8 cellular contexts compared by ENCODE assay signal in the genomic region with DNA sequence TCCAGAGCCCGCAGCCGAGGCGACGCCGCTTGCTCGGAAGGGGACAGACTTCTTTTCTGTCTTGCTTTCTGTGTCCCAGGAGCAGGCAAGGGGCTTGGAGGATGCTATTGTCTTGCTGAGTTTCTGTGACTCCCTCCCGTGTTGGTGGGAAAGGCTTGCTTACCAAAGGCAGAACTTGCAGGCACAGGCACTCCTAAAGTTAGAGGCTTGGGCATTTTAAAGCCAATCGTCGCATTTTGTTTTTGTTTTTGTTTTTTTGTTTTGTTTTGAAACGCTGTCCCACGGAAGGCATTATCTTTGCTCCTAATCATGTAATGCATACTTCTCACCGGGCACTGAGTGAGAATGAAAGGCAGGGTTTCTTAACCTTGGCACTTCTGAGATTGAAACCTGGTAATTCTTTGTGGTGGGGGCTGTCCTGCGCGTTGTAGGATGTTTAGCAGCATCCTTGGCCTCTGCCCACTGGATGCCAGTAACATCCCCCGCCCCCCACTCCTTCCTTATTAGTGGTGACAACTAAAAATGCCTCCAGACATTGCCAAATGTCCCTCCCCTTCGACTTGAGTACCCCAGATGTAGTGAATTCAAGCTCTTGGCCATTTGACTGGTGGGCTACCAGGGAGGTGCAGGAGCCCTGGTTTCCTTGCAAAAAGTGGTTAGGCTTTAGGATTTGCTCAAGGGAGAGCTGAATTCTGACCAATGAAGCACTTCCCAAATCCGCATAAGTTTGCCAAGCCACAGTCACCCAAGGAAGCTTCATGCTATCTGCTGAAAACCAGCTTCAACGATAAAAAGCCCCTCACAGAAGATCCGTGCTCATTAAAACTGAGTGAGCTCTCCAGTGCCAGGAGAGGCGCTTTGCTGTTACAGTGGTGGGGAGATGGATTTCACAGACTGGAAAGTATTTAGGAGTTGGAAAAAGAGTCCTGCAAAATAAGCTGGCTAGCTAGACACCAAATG. TPM values are rescaled to one million over a fixed set of nuclear protein-coding genes. Genes with fewer than 3 reads are reported as not detected.
DNase-seq lines count a peak whose midpoint lies in the region; ATAC-seq and TF ChIP-seq lines count a peak whose summit lies in the region.

No MANE protein-coding gene starts in this region.

- no peaks in the 10 kb centered on the region for H3K36me3 ChIP-seq in PC-9 (ENCODE audit: low read depth)
- H3K36me3 ChIP-seq in endocrine pancreas (ENCODE audit: control insufficient read depth, insufficient read depth, low read length): no peaks in the 10 kb centered on the region
- H3K36me3 ChIP-seq in neural cell (ENCODE audit: insufficient read depth, low read length): no peaks in the 10 kb centered on the region

- no peaks in the 10 kb centered on the region for H3F3A ChIP-seq in PC-9 (ENCODE audit: insufficient read depth, low read depth)
- H3F3A ChIP-seq in neural cell (ENCODE audit: insufficient read depth, low read length, poor library complexity, severe bottlenecking): no peaks in the 10 kb centered on the region

- POLR2A ChIA-PET in PC-9 (lab: Charles Lee; ENCODE audit: unreplicated experiment): interaction anchor here (0.5 to 0.6 kb wide), 3 partner anchors 47 to 149 kb away, joined by 4 to 8 read pairs (median 5); no protein-coding TSS in a partner anchor

- peak overlapping the region; percentile 98 for H3K4me3 ChIP-seq in PC-9
- H3K4me3 ChIP-seq in endocrine pancreas (ENCODE audit: control insufficient read depth, insufficient read depth, low read length): peak overlapping the region; percentile 67
- H3K4me3 ChIP-seq in neural cell (ENCODE audit: low read length): peak overlapping the region; percentile 94

- TF ChIP-seq RAD21 in neural cell (conservative IDR thresholded peaks at IDR 0.05): no peak

- peak overlapping the region; percentile 97 for H3K4me2 ChIP-seq in PC-9
- peak overlapping the region; percentile 41 for H3K4me2 ChIP-seq in neural cell (ENCODE audit: low read length)

- H3K9me2 ChIP-seq in PC-9 (ENCODE audit: insufficient read depth): no peaks in the 10 kb centered on the region
- H3K9me2 ChIP-seq in neural cell (ENCODE audit: insufficient read depth, low read length): no peaks in the 10 kb centered on the region

- H3K4me1 ChIP-seq in PC-9 (replicated peaks; ENCODE audit: insufficient read depth): peaks cover 15% of the 10 kb centered on the region
- no peaks in the 10 kb centered on the region for H3K4me1 ChIP-seq in endocrine pancreas (ENCODE audit: control insufficient read depth, insufficient read depth, low read length)

- TF ChIP-seq EP300 in neural cell (conservative IDR thresholded peaks at IDR 0.05; ENCODE audit: poor library complexity, severe bottlenecking): no peak

- H3K9ac ChIP-seq in endocrine pancreas (ENCODE audit: control insufficient read depth, insufficient read depth, low read length): no peak overlapping the region
- H3K9ac ChIP-seq in neural cell (ENCODE audit: low read length): peak overlapping the region; percentile 86

- no peaks in the 10 kb centered on the region for H3K9me3 ChIP-seq in PC-9 (ENCODE audit: insufficient read depth, low read depth)
- no peaks in the 10 kb centered on the region for H3K9me3 ChIP-seq in endocrine pancreas (ENCODE audit: control insufficient read depth, low read length)
- no peaks in the 10 kb centered on the region for H3K9me3 ChIP-seq in neural cell (ENCODE audit: low read length)

- in situ Hi-C loops in GM13976 (cut with MboI; ENCODE audit: low sequenced_read_pairs, unreplicated experiment): no loop called here

- H3K27ac ChIP-seq in PC-9 (no peak overlapping the region), neural cell (ENCODE audit: low read length) (peak overlapping the region; percentile 68)

- CTCF ChIA-PET in PC-9 (lab: Charles Lee): interaction anchor here (0.6 to 1.2 kb wide), 4 partner anchors 168 to 290 kb away, joined by 4 to 5 read pairs (median 5); no protein-coding TSS in a partner anchor

- TF ChIP-seq CTCF in GM13976 (IDR thresholded peaks at IDR 0.05; ENCODE audit: borderline replicate concordance, control extremely low read depth, extremely low read depth, insufficient read depth, missing control alignments) (no peak), PC-9 (conservative IDR thresholded peaks at IDR 0.05) (no peak), neural cell (IDR thresholded peaks at IDR 0.05; ENCODE audit: poor library complexity, severe bottlenecking) (peak; percentile 36)

- H3K27me3 ChIP-seq in PC-9 (ENCODE audit: insufficient read depth, low read depth) (no peaks in the 10 kb centered on the region), endocrine pancreas (ENCODE audit: control insufficient read depth, insufficient read depth, low read length) (no peaks in the 10 kb centered on the region), neural cell (ENCODE audit: insufficient read depth, low read depth, low read length) (no peaks in the 10 kb centered on the region)

- H4K20me1 ChIP-seq in PC-9 (ENCODE audit: insufficient read depth): peaks cover 3% of the 10 kb centered on the region; the same call in 1 of the 2 replicates
- no peaks in the 10 kb centered on the region for H4K20me1 ChIP-seq in neural cell (ENCODE audit: insufficient read depth)

- intact Hi-C loops in PC-9 (cut with micrococcal nuclease; ENCODE audit: unreplicated experiment): loop anchor here (1.0 to 10.0 kb wide), 5 partner anchors 42 to 549 kb away; a partner anchor contains a TSS

- H2AFZ ChIP-seq in PC-9 (peak overlapping the region; percentile 98), neural cell (ENCODE audit: low read depth, low read length) (peak overlapping the region; percentile 92)

- peaks cover 14% of the 10 kb centered on the region for H3K79me2 ChIP-seq in PC-9 (ENCODE audit: low read depth)
- H3K79me2 ChIP-seq in neural cell (replicated peaks; ENCODE audit: insufficient read depth, low read length): peaks cover 49% of the 10 kb centered on the region

- BruUV-seq in PC-9 (replicated peaks; lab: Mats Ljungman, UMichigan): TSS peak; percentile 54

- DNase-seq in GM13976 (ENCODE audit: low spot score) (peak; percentile 47), PC-9 (no peak), HUDEP-2 (lab: John Stamatoyannopoulos, UW; ENCODE audit: unreplicated experiment in 76 of 76) (no peak), OCI-M1 (lab: John Stamatoyannopoulos, UW) (no peak), middle frontal gyrus (ENCODE audit: extremely low spot score, low spot score) (no peak)

- no peak for ATAC-seq in HG03135 (IDR thresholded peaks at IDR 0.05; ENCODE audit: unreplicated experiment)

TF ChIP-seq in neural cell, 6 proteins besides CTCF, POLR2A, EP300 and RAD21:
- TF ChIP-seq POLR2AphosphoS5 (IDR thresholded peaks at IDR 0.05) (no peak), TAF1 (IDR thresholded peaks at IDR 0.05; ENCODE audit: low read depth) (no peak), MXI1 (conservative IDR thresholded peaks at IDR 0.05; ENCODE audit: poor library complexity, severe bottlenecking) (no peak), EZH2 (IDR thresholded peaks at IDR 0.05; ENCODE audit: borderline replicate concordance, insufficient read depth, low read length, poor library complexity, severe bottlenecking) (no peak), SMC3 (conservative IDR thresholded peaks at IDR 0.05; ENCODE audit: poor library complexity) (no peak)
- TF ChIP-seq, protein P1, sequence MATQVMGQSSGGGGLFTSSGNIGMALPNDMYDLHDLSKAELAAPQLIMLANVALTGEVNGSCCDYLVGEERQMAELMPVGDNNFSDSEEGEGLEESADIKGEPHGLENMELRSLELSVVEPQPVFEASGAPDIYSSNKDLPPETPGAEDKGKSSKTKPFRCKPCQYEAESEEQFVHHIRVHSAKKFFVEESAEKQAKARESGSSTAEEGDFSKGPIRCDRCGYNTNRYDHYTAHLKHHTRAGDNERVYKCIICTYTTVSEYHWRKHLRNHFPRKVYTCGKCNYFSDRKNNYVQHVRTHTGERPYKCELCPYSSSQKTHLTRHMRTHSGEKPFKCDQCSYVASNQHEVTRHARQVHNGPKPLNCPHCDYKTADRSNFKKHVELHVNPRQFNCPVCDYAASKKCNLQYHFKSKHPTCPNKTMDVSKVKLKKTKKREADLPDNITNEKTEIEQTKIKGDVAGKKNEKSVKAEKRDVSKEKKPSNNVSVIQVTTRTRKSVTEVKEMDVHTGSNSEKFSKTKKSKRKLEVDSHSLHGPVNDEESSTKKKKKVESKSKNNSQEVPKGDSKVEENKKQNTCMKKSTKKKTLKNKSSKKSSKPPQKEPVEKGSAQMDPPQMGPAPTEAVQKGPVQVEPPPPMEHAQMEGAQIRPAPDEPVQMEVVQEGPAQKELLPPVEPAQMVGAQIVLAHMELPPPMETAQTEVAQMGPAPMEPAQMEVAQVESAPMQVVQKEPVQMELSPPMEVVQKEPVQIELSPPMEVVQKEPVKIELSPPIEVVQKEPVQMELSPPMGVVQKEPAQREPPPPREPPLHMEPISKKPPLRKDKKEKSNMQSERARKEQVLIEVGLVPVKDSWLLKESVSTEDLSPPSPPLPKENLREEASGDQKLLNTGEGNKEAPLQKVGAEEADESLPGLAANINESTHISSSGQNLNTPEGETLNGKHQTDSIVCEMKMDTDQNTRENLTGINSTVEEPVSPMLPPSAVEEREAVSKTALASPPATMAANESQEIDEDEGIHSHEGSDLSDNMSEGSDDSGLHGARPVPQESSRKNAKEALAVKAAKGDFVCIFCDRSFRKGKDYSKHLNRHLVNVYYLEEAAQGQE (IDR thresholded peaks at IDR 0.05; ENCODE audit: borderline replicate concordance): no peak

RNA-seq across cellular contexts. Expression of a gene that starts 1.1 kb away (rescaled TPM):
- total RNA-seq in PC-9 (2021): 36.1 and 48.3 TPM in 2 replicates
- 4.9 and 5.2 TPM in 2 replicates for polyA plus RNA-seq in neural cell
- 16.6 and 17.8 TPM in 2 replicates for polyA minus RNA-seq in neural cell

RNA-seq across cellular contexts. Expression of a gene that starts 39.7 kb away (rescaled TPM):
- total RNA-seq in PC-9 (2021): not detected in 2 replicates
- polyA plus RNA-seq in neural cell: not detected in 2 replicates
- polyA minus RNA-seq in neural cell: not detected in 2 replicates
